In the genomic region with DNA sequence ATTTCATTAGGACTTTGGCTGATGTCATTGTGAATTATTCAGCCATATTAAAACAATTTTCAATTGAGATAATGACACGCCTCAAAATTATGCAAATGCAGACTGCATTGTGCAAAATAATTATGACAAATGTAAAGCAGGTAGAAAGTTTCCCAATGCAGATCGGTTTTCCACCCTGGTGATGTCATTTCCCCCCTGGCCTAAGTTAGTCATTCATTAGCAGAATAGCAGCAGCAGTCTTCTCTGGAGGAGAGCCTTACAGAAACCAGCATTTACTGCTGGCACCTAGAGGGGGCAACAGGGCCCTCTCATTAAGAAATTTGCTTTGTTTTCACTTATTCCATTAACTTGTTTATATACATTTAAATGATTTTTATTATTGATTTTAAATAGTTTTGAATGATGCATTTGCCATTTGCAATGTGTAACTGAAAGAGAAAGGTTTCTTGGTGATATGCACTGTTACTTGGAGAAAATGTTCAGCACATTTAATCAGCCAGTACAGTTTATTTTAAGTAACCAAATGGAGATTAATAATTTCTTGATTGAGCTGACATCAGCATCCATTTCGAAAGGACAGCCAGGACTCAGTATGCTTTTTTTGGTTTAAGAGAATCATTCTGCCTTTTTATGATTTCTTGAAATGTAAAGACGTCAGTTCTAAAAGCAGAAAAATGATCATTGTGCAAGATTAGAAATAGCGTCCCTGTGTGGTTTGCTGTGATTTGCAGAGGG, we compare ENCODE assay signal across 8 cellular contexts. TPM values are rescaled to one million over a fixed set of nuclear protein-coding genes. Genes with fewer than 3 reads are reported as not detected.
A peak's percentile ranks its signal among the peaks of the same experiment; 100 is the strongest.
DNase-seq lines count a peak whose midpoint lies in the region; ATAC-seq and TF ChIP-seq lines count a peak whose summit lies in the region.

No MANE protein-coding gene starts in this region.

- H3K4me3 ChIP-seq in Jurkat, Clone E6-1 (ENCODE audit: low read length): peak overlapping the region; percentile 88
- H3K4me3 ChIP-seq in dorsolateral prefrontal cortex (peak overlapping the region in 58 of 59 donors; percentile 54 to 98 (median 85)), muscle layer of colon (ENCODE audit: low read depth in 1 of 2, low read length in 2 of 2) (peak overlapping the region; percentile 8 to 96), upper lobe of left lung (peak overlapping the region in 3 of 4 donors; percentile 64 to 74 (median 71))

- H3K4me1 ChIP-seq in muscle layer of colon (ENCODE audit: insufficient read depth, low read length) (peaks cover 7% of the 10 kb centered on the region), upper lobe of left lung (peaks cover 11 to 27% (median 12%) of the 10 kb centered on the region in 4 donors)

- H3K36me3 ChIP-seq in muscle layer of colon (ENCODE audit: insufficient read depth, low read length): no peaks in the 10 kb centered on the region
- H3K36me3 ChIP-seq in upper lobe of left lung: no peaks in the 10 kb centered on the region

- no peaks in the 10 kb centered on the region for H3K27me3 ChIP-seq in dorsolateral prefrontal cortex
- no peaks in the 10 kb centered on the region for H3K27me3 ChIP-seq in muscle layer of colon (ENCODE audit: control insufficient read depth in 1 of 2, insufficient read depth in 2 of 2, low read length in 2 of 2)
- H3K27me3 ChIP-seq in upper lobe of left lung: no peaks in the 10 kb centered on the region

- DNase-seq in NCI-H2227 (lab: John Stamatoyannopoulos, UW; ENCODE audit: unreplicated experiment) (peak; percentile 1), NCI-H2227 treated with DMSO at 0.1 percent for 48 hours (lab: John Stamatoyannopoulos, UW) (no peak), dorsolateral prefrontal cortex (peak in 1 of 10 donors; percentile 26), upper lobe of left lung (peak in 1 of 2 donors; percentile 63)
- peak; percentile 46 for DNase-seq in Jurkat, Clone E6-1 (ENCODE audit: low read depth, low spot score)

- ATAC-seq in GM21717 (IDR thresholded peaks at IDR 0.05; ENCODE audit: unreplicated experiment) (peak; percentile 45), upper lobe of left lung (ENCODE audit: low FRiP score in 2 of 2) (no peak)

- H3K27ac ChIP-seq in VCaP (peak overlapping the region; percentile 99), dorsolateral prefrontal cortex (peak overlapping the region in 52 of 59 donors; percentile 0 to 98 (median 94)), muscle layer of colon (ENCODE audit: low read depth, low read length) (peak overlapping the region; percentile 97), upper lobe of left lung (peak overlapping the region; percentile 96 to 98 (median 96))

- WGBS in upper lobe of left lung, 2 donors: 34 to 38% methylated on average over 5 of the region's 5 CpGs

- intact Hi-C loops in dorsolateral prefrontal cortex (cut with DNase I): loop anchor here (5.0 to 10.0 kb wide), 4 partner anchors 67 to 470 kb away; partner anchors contain the start of gene ZNF365 (in 2 of the 2)

- H3K9me3 ChIP-seq in muscle layer of colon (ENCODE audit: low read length) (no peaks in the 10 kb centered on the region), upper lobe of left lung (no peaks in the 10 kb centered on the region)

- TF ChIP-seq CTCF in VCaP (conservative IDR thresholded peaks at IDR 0.05): 0 out of 2 replicates have a peak, but pooled peaks have one; percentile 26
- TF ChIP-seq CTCF in dorsolateral prefrontal cortex (IDR thresholded peaks at IDR 0.05 in 54 of 56, conservative IDR thresholded peaks at IDR 0.05 in 2 of 56; ENCODE audit: low read depth in 1 of 56, partially characterized antibody in 56 of 56): peak in 25 of 56 donors; percentile 8 to 36 (median 22)
- peak in 1 of 6 experiments; percentile 5 for TF ChIP-seq CTCF in upper lobe of left lung (IDR thresholded peaks at IDR 0.05)

- H3K9ac ChIP-seq in muscle layer of colon (ENCODE audit: low read length): no peak overlapping the region

- peak in 1 of 4 donors; percentile 10 for TF ChIP-seq POLR2A in upper lobe of left lung (IDR thresholded peaks at IDR 0.05)

- peak in 1 of 4 donors; percentile 60 for TF ChIP-seq EP300 in upper lobe of left lung (IDR thresholded peaks at IDR 0.05)

RNA-seq across cellular contexts. Expression of gene ARID5B, which starts 3.4 kb away (rescaled TPM):
- 14.5 TPM for polyA plus RNA-seq in Jurkat, Clone E6-1 (2012; ENCODE audit: insufficient read depth, insufficient read length)
- total RNA-seq in dorsolateral prefrontal cortex (10 to 100 TPM; 24.8 to 70.5 (median 48.1) TPM), upper lobe of left lung (10 to 100 TPM; 20.2 to 51.3 (median 28.4) TPM)
